10 cellular contexts compared by ENCODE assay signal in genomic region chr9:133023117-133023890, GRCh38. TPM values are rescaled to one million over a fixed set of nuclear protein-coding genes. Genes with fewer than 3 reads are reported as not detected.
DNase-seq lines count a peak whose midpoint lies in the region; ATAC-seq and TF ChIP-seq lines count a peak whose summit lies in the region.
"Had no signal": no experiment of that assay in that cellular context is flagged by ENCODE, and none has a peak within 500 bp of the region (broad histone marks: within the 10 kb centered on the region; RNA-seq: fewer than 3 reads in every experiment).

No MANE protein-coding gene starts in this region.

- H3K36me3 ChIP-seq in upper lobe of right lung: no peaks in the 10 kb centered on the region

- H3K27ac Mint-ChIP-seq in T-helper 17 cell: no peak overlapping the region
- H3K27ac Mint-ChIP-seq: stimulated activated memory B cell treated with anti-CD40 and anti-IgM and Interleukin-4, amounts not matched to agents 10 μg/mL and 1 μg/mL and 100 μg/mL, for 72 hours had no signal

- no peak for TF ChIP-seq POLR2A in lower leg skin (IDR thresholded peaks at IDR 0.05)

- peak; percentile 35 for DNase-seq in left cardiac atrium
- DNase-seq in cardiac septum (ENCODE audit: low spot score): no peak
- DNase-seq in T-helper 17 cell: peak in 2 of 3 donors; percentile 13 to 16
- no peak for DNase-seq in upper lobe of right lung
- no peak for DNase-seq in NCI-H1930 (lab: John Stamatoyannopoulos, UW)
- DNase-seq in lower leg skin (ENCODE audit: low spot score in 2 of 2): no peak

- H3K27me3 ChIP-seq in upper lobe of right lung: no peaks in the 10 kb centered on the region

- intact Hi-C loops in left cardiac atrium (cut with DNase I) (no loop called here), cardiac septum (cut with DNase I) (no loop called here), upper lobe of right lung (cut with DNase I) (no loop called here), lower leg skin (cut with DNase I; ENCODE audit: low total_unique reads) (no loop called here)

- TF ChIP-seq CTCF in upper lobe of right lung (IDR thresholded peaks at IDR 0.05) (no peak), lower leg skin (IDR thresholded peaks at IDR 0.05) (no peak)

- no peaks in the 10 kb centered on the region for H3K27me3 Mint-ChIP-seq in T-helper 17 cell
- H3K27me3 Mint-ChIP-seq: stimulated activated memory B cell treated with anti-CD40 and anti-IgM and Interleukin-4, amounts not matched to agents 10 μg/mL and 1 μg/mL and 100 μg/mL, for 72 hours had no signal

- no peak overlapping the region for H3K4me3 Mint-ChIP-seq in T-helper 17 cell
- H3K4me3 Mint-ChIP-seq: stimulated activated memory B cell treated with anti-CD40 and anti-IgM and Interleukin-4, amounts not matched to agents 10 μg/mL and 1 μg/mL and 100 μg/mL, for 72 hours had no signal

- no peaks in the 10 kb centered on the region for H3K36me3 Mint-ChIP-seq in T-helper 17 cell (ENCODE audit: low read depth)
- H3K36me3 Mint-ChIP-seq: stimulated activated memory B cell treated with anti-CD40 and anti-IgM and Interleukin-4, amounts not matched to agents 10 μg/mL and 1 μg/mL and 100 μg/mL, for 72 hours had no signal

- WGBS in lower leg skin, 2 donors: 66 to 71% methylated on average over 26 of the region's 26 CpGs

- H3K4me3 ChIP-seq in upper lobe of right lung (no peak overlapping the region), lower leg skin (ENCODE audit: low read depth, poor library complexity, severe bottlenecking) (no peak overlapping the region)

- H3K4me1 ChIP-seq in upper lobe of right lung: no peaks in the 10 kb centered on the region

- ATAC-seq in left cardiac atrium (peak in 1 of 2 donors; percentile 26), T-helper 17 cell (no peak), esophagus mucosa (peak; percentile 26), upper lobe of right lung (peak; percentile 48), HG02870 (IDR thresholded peaks at IDR 0.05; ENCODE audit: unreplicated experiment) (no peak)

- no peak overlapping the region for H3K27ac ChIP-seq in upper lobe of right lung

- peaks cover 12% of the 10 kb centered on the region for H3K4me1 Mint-ChIP-seq in T-helper 17 cell

- H3K9me3 ChIP-seq in T-helper 17 cell (ENCODE audit: control insufficient read depth, low read length, poor library complexity, severe bottlenecking): no peaks in the 10 kb centered on the region
- H3K9me3 ChIP-seq in upper lobe of right lung: no peaks in the 10 kb centered on the region
- H3K9me3 ChIP-seq: Caco-2 had no signal

RNA-seq across cellular contexts. Expression of gene GTF3C5, which starts 7.5 kb away (rescaled TPM):
- total RNA-seq in left cardiac atrium: 10 to 100 TPM; 30.9 to 35.2 TPM
- total RNA-seq in cardiac septum: 27.6 TPM
- 10 to 100 TPM; 38.9 to 46.6 TPM for total RNA-seq in T-helper 17 cell
- total RNA-seq in esophagus mucosa: 33.6 TPM
- 41.7 TPM for total RNA-seq in upper lobe of right lung
- 10 to 100 TPM; 44.2 to 90.2 (median 55.4) TPM for total RNA-seq in lower leg skin

RNA-seq across cellular contexts. Expression of gene CEL, which starts 38.5 kb away (rescaled TPM):
- 1 to 10 TPM; 2.5 to 8.8 TPM for total RNA-seq in left cardiac atrium
- 0.59 TPM for total RNA-seq in cardiac septum
- total RNA-seq in T-helper 17 cell: under 1 TPM in 1 of 2 donors, not detected in 1; 0.42 TPM
- total RNA-seq in esophagus mucosa: 2.4 TPM
- total RNA-seq in upper lobe of right lung: 0.75 TPM
- total RNA-seq in lower leg skin: 10 to 100 TPM in 2 of 4 donors, 1 to 10 TPM in 1, under 1 TPM in 1; 0.38 to 31.2 (median 8.4) TPM

RNA-seq across cellular contexts. Expression of gene GFI1B, which starts 44.8 kb away (rescaled TPM):
- total RNA-seq in left cardiac atrium: under 1 TPM in 1 of 2 donors, not detected in 1; 0.12 TPM
- not detected for total RNA-seq in cardiac septum
- 10 to 100 TPM in 1 of 2 donors, 1 to 10 TPM in 1; 1.1 to 29.3 TPM for total RNA-seq in T-helper 17 cell
- not detected for total RNA-seq in esophagus mucosa
- total RNA-seq in upper lobe of right lung: 0.52 TPM
- total RNA-seq in lower leg skin: under 1 TPM in 2 of 4 donors, not detected in 2; 0.13 to 0.38 TPM

Comparison
In these comparisons a context has a peak if more than half of its experiments do, and no peak if none do; other contexts are left out.
1. DNase-seq: peak in left cardiac atrium (single experiment) and T-helper 17 cell (2 of 3); none in cardiac septum (single experiment), upper lobe of right lung (single experiment), NCI-H1930 (0 of 2) and lower leg skin (0 of 2).
2. ATAC-seq: peak in esophagus mucosa (single experiment) and upper lobe of right lung (single experiment); none in T-helper 17 cell (single experiment) and HG02870 (single experiment).